Comparison of ENCODE assay signal across 24 cellular contexts in genomic region chr17:79052131-79052530, GRCh38.
"Had no signal": no experiment of that assay in that cellular context is flagged by ENCODE, and none has a peak within 500 bp of the region (broad histone marks: within the 10 kb centered on the region; RNA-seq: fewer than 3 reads in every experiment).

No MANE protein-coding gene starts in this region.

- FAIRE-seq: endometrium, islet of Langerhans, keratinocyte had no signal

- H3K4me3 ChIP-seq: colonic mucosa, esophagus squamous epithelium, gastrocnemius medialis, heart right ventricle, left lung, lower lobe of right lung, mucosa of descending colon had no signal

- H3K27me3 ChIP-seq: colonic mucosa, heart right ventricle, left lung had no signal

- ATAC-seq: effector memory CD8-positive, alpha-beta T cell; esophagus mucosa; gastrocnemius medialis; heart right ventricle; left cardiac atrium; left lung; left ventricle myocardium superior; lower lobe of right lung; mucosa of descending colon had no signal

- H3K27ac ChIP-seq: colonic mucosa, epithelial cell of prostate, esophagus squamous epithelium, left lung, lower lobe of right lung had no signal

- H3K36me3 ChIP-seq: colonic mucosa, gastrocnemius medialis, left lung had no signal

- H3K9me3 ChIP-seq: colonic mucosa, gastrocnemius medialis, lower lobe of right lung had no signal

- H3K4me1 ChIP-seq: colonic mucosa, gastrocnemius medialis, left lung, lower lobe of right lung had no signal

- DNase-seq: colonic mucosa; cortex of kidney; effector CD8-positive, alpha-beta T cell; effector memory CD8-positive, alpha-beta T cell; endodermal cell; erythroblast; esophagus squamous epithelium; foreskin fibroblast; foreskin melanocyte; gastrocnemius medialis; glutamatergic neuron; heart right ventricle; hippocampal formation; left cardiac atrium; left lung; left ventricle myocardium superior; lower lobe of right lung; mesenchymal stem cell; mucosa of descending colon had no signal
